17 cellular contexts compared by ENCODE assay signal in genomic region chr2:197176457-197176964, GRCh38.
A peak's percentile ranks its signal among the peaks of the same experiment; 100 is the strongest.
DNase-seq lines count a peak whose midpoint lies in the region; ATAC-seq and TF ChIP-seq lines count a peak whose summit lies in the region.
"Had no signal": no experiment of that assay in that cellular context is flagged by ENCODE, and none has a peak within 500 bp of the region (broad histone marks: within the 10 kb centered on the region; RNA-seq: fewer than 3 reads in every experiment).

No MANE protein-coding gene starts in this region.

- H3K4me1 Mint-ChIP-seq in activated CD8-positive, alpha-beta T cell treated with anti-CD3 and anti-CD28 coated beads for 36 hours (ENCODE audit: low read depth): peaks cover 51% of the 10 kb centered on the region
- H3K4me1 Mint-ChIP-seq in activated CD8-positive, alpha-beta T cell treated with anti-CD3 and anti-CD28 coated beads, Interleukin-2, amount 10 ng/mL, durations not matched to agents 7 days and 5 days (ENCODE audit: low read depth): peaks cover 12% of the 10 kb centered on the region
- peaks cover 23% of the 10 kb centered on the region for H3K4me1 Mint-ChIP-seq in activated T-helper 1 cell treated with anti-CD3 and anti-CD28 coated beads, Interleukin-12 subunit alpha, Interleukin-12 subunit beta, Interleukin-2, Interleukin-4 antibody, amounts not matched to agents 30 ng/mL and 10 ng/mL and 1 ng/mL, durations not matched to agents 14 hours and 24 hours and 36 hours (ENCODE audit: low read depth)
- H3K4me1 Mint-ChIP-seq in naive thymus-derived CD8-positive, alpha-beta T cell: peaks cover 20 to 81% (median 74%) of the 10 kb centered on the region in 4 donors

- intact Hi-C loops in activated CD8-positive, alpha-beta T cell treated with anti-CD3 and anti-CD28 coated beads for 36 hours (cut with micrococcal nuclease): no loop called here
- intact Hi-C loops in activated T-helper 1 cell treated with anti-CD3 and anti-CD28 coated beads, Interleukin-12 subunit alpha, Interleukin-12 subunit beta, Interleukin-2, Interleukin-4 antibody, amounts not matched to agents 30 ng/mL and 10 ng/mL and 1 ng/mL, durations not matched to agents 14 hours and 24 hours and 36 hours (cut with micrococcal nuclease): no loop called here
- intact Hi-C loops in left cardiac atrium (cut with DNase I): loop anchor here in 1 of 2 donors (10.0 kb wide), 1 partner anchor 162 kb away; no protein-coding TSS in a partner anchor

- peak overlapping the region; percentile 66 for H3K27ac Mint-ChIP-seq in activated CD8-positive, alpha-beta T cell treated with anti-CD3 and anti-CD28 coated beads for 36 hours
- H3K27ac Mint-ChIP-seq in activated CD8-positive, alpha-beta T cell treated with anti-CD3 and anti-CD28 coated beads, Interleukin-2, amount 10 ng/mL, durations not matched to agents 7 days and 5 days: no peak overlapping the region
- H3K27ac Mint-ChIP-seq in activated T-helper 1 cell treated with anti-CD3 and anti-CD28 coated beads, Interleukin-12 subunit alpha, Interleukin-12 subunit beta, Interleukin-2, Interleukin-4 antibody, amounts not matched to agents 30 ng/mL and 10 ng/mL and 1 ng/mL, durations not matched to agents 14 hours and 24 hours and 36 hours: peak overlapping the region; percentile 35
- peak overlapping the region in 9 of 10 donors; percentile 6 to 90 (median 67) for H3K27ac Mint-ChIP-seq in naive thymus-derived CD8-positive, alpha-beta T cell

- CTCF ChIA-PET in activated CD8-positive, alpha-beta T cell treated with anti-CD3 and anti-CD28 coated beads for 36 hours (lab: Charles Lee): interaction anchor here (0.9 to 6.1 kb wide), 5 partner anchors 8 to 63 kb away, joined by 3 to 31 read pairs (median 3); no protein-coding TSS in a partner anchor
- CTCF ChIA-PET in activated CD8-positive, alpha-beta T cell treated with anti-CD3 and anti-CD28 coated beads, Interleukin-2, amount 10 ng/mL, durations not matched to agents 7 days and 5 days (lab: Charles Lee): interaction anchor here (0.6 to 4.6 kb wide), 4 partner anchors 8 to 207 kb away, joined by 3 to 27 read pairs (median 4); no protein-coding TSS in a partner anchor

- no peak for DNase-seq in activated CD8-positive, alpha-beta T cell treated with anti-CD3 and anti-CD28 coated beads for 36 hours
- no peak for DNase-seq in activated CD8-positive, alpha-beta T cell treated with anti-CD3 and anti-CD28 coated beads, Interleukin-2, amount 10 ng/mL, durations not matched to agents 7 days and 5 days
- DNase-seq in activated T-helper 1 cell treated with anti-CD3 and anti-CD28 coated beads, Interleukin-12 subunit alpha, Interleukin-12 subunit beta, Interleukin-2, Interleukin-4 antibody, amounts not matched to agents 30 ng/mL and 10 ng/mL and 1 ng/mL, durations not matched to agents 14 hours and 24 hours and 36 hours (ENCODE audit: low spot score): no peak
- DNase-seq in naive thymus-derived CD8-positive, alpha-beta T cell: no peak
- no peak for DNase-seq in left cardiac atrium
- no peak for DNase-seq in NCI-H524 (lab: John Stamatoyannopoulos, UW)
- DNase-seq: 8988T, Calu3, HCEC 1CT, NCI-H1105, NCI-H187 treated with DMSO at 0.1 percent for 48 hours, NCI-H2171 treated with DMSO at 0.1 percent for 48 hours, NCI-H510A, SIG-M5 had no signal

- no peaks in the 10 kb centered on the region for H3K9me3 Mint-ChIP-seq in activated CD8-positive, alpha-beta T cell treated with anti-CD3 and anti-CD28 coated beads for 36 hours
- no peaks in the 10 kb centered on the region for H3K9me3 Mint-ChIP-seq in activated CD8-positive, alpha-beta T cell treated with anti-CD3 and anti-CD28 coated beads, Interleukin-2, amount 10 ng/mL, durations not matched to agents 7 days and 5 days (ENCODE audit: insufficient read depth)
- H3K9me3 Mint-ChIP-seq in activated T-helper 1 cell treated with anti-CD3 and anti-CD28 coated beads, Interleukin-12 subunit alpha, Interleukin-12 subunit beta, Interleukin-2, Interleukin-4 antibody, amounts not matched to agents 30 ng/mL and 10 ng/mL and 1 ng/mL, durations not matched to agents 14 hours and 24 hours and 36 hours: no peaks in the 10 kb centered on the region
- H3K9me3 Mint-ChIP-seq in naive thymus-derived CD8-positive, alpha-beta T cell: no peaks in the 10 kb centered on the region

- H3K27me3 Mint-ChIP-seq in activated CD8-positive, alpha-beta T cell treated with anti-CD3 and anti-CD28 coated beads for 36 hours: no peaks in the 10 kb centered on the region
- H3K27me3 Mint-ChIP-seq in activated CD8-positive, alpha-beta T cell treated with anti-CD3 and anti-CD28 coated beads, Interleukin-2, amount 10 ng/mL, durations not matched to agents 7 days and 5 days (ENCODE audit: low read depth): no peaks in the 10 kb centered on the region
- H3K27me3 Mint-ChIP-seq in activated T-helper 1 cell treated with anti-CD3 and anti-CD28 coated beads, Interleukin-12 subunit alpha, Interleukin-12 subunit beta, Interleukin-2, Interleukin-4 antibody, amounts not matched to agents 30 ng/mL and 10 ng/mL and 1 ng/mL, durations not matched to agents 14 hours and 24 hours and 36 hours (ENCODE audit: insufficient read depth): no peaks in the 10 kb centered on the region
- H3K27me3 Mint-ChIP-seq in naive thymus-derived CD8-positive, alpha-beta T cell: no peaks in the 10 kb centered on the region

- H3K4me3 Mint-ChIP-seq in activated CD8-positive, alpha-beta T cell treated with anti-CD3 and anti-CD28 coated beads for 36 hours: no peak overlapping the region
- no peak overlapping the region for H3K4me3 Mint-ChIP-seq in activated CD8-positive, alpha-beta T cell treated with anti-CD3 and anti-CD28 coated beads, Interleukin-2, amount 10 ng/mL, durations not matched to agents 7 days and 5 days
- no peak overlapping the region for H3K4me3 Mint-ChIP-seq in activated T-helper 1 cell treated with anti-CD3 and anti-CD28 coated beads, Interleukin-12 subunit alpha, Interleukin-12 subunit beta, Interleukin-2, Interleukin-4 antibody, amounts not matched to agents 30 ng/mL and 10 ng/mL and 1 ng/mL, durations not matched to agents 14 hours and 24 hours and 36 hours
- H3K4me3 Mint-ChIP-seq in naive thymus-derived CD8-positive, alpha-beta T cell: no peak overlapping the region

- H3K36me3 Mint-ChIP-seq in activated CD8-positive, alpha-beta T cell treated with anti-CD3 and anti-CD28 coated beads for 36 hours (ENCODE audit: low read depth): peaks cover 31% of the 10 kb centered on the region
- peaks cover 42% of the 10 kb centered on the region for H3K36me3 Mint-ChIP-seq in activated CD8-positive, alpha-beta T cell treated with anti-CD3 and anti-CD28 coated beads, Interleukin-2, amount 10 ng/mL, durations not matched to agents 7 days and 5 days (ENCODE audit: low read depth)
- H3K36me3 Mint-ChIP-seq in activated T-helper 1 cell treated with anti-CD3 and anti-CD28 coated beads, Interleukin-12 subunit alpha, Interleukin-12 subunit beta, Interleukin-2, Interleukin-4 antibody, amounts not matched to agents 30 ng/mL and 10 ng/mL and 1 ng/mL, durations not matched to agents 14 hours and 24 hours and 36 hours (ENCODE audit: low read depth): peaks cover 18% of the 10 kb centered on the region
- peaks cover 0 to 62% (median 9%) of the 10 kb centered on the region in 3 donors for H3K36me3 Mint-ChIP-seq in naive thymus-derived CD8-positive, alpha-beta T cell

- POLR2A ChIA-PET in activated CD8-positive, alpha-beta T cell treated with anti-CD3 and anti-CD28 coated beads for 36 hours (lab: Charles Lee): no interaction called here
- POLR2A ChIA-PET in activated CD8-positive, alpha-beta T cell treated with anti-CD3 and anti-CD28 coated beads, Interleukin-2, amount 10 ng/mL, durations not matched to agents 7 days and 5 days (lab: Charles Lee): no interaction called here
- POLR2A ChIA-PET in naive thymus-derived CD8-positive, alpha-beta T cell (lab: Charles Lee): interaction anchor here (0.8 kb wide), 1 partner anchor 8 kb away, joined by 3 read pairs; no protein-coding TSS in a partner anchor

- no peak for TF ChIP-seq CTCF in activated CD8-positive, alpha-beta T cell treated with anti-CD3 and anti-CD28 coated beads for 36 hours (IDR thresholded peaks at IDR 0.05)

- ATAC-seq in activated CD8-positive, alpha-beta T cell treated with anti-CD3 and anti-CD28 coated beads for 36 hours: no peak
- ATAC-seq in activated CD8-positive, alpha-beta T cell treated with anti-CD3 and anti-CD28 coated beads, Interleukin-2, amount 10 ng/mL, durations not matched to agents 7 days and 5 days: no peak
- ATAC-seq in GM21717 (IDR thresholded peaks at IDR 0.05; ENCODE audit: unreplicated experiment): peak; percentile 57
- ATAC-seq in naive thymus-derived CD8-positive, alpha-beta T cell: no peak
- ATAC-seq in HG03342 (IDR thresholded peaks at IDR 0.05; ENCODE audit: unreplicated experiment): no peak
- ATAC-seq in left cardiac atrium: no peak
- ATAC-seq: K562 had no signal
